In genomic region chr17:39121919-39122318, GRCh38 we compare ENCODE assay signal across 13 cellular contexts. TPM values are rescaled to one million over a fixed set of nuclear protein-coding genes. Genes with fewer than 3 reads are reported as not detected.
"Had no signal": no experiment of that assay in that cellular context is flagged by ENCODE, and none has a peak within 500 bp of the region (broad histone marks: within the 10 kb centered on the region; RNA-seq: fewer than 3 reads in every experiment).

No MANE protein-coding gene starts in this region.

RNA-seq across cellular contexts. Expression of gene ARL5C, which starts 44.0 kb away (rescaled TPM):
- total RNA-seq: stomach, subcutaneous adipose tissue, suprapubic skin, temporal lobe, testis, thyroid gland, tibial nerve, transverse colon, upper lobe of right lung, ureter, uterus, vagina had no signal
- polyA plus RNA-seq: stomach, urinary bladder had no signal
